In genomic region chr15:41930867-41931222, GRCh38 we compare ENCODE assay signal across 16 cellular contexts. TPM values are rescaled to one million over a fixed set of nuclear protein-coding genes. Genes with fewer than 3 reads are reported as not detected.
DNase-seq lines count a peak whose midpoint lies in the region; ATAC-seq and TF ChIP-seq lines count a peak whose summit lies in the region.
"Had no signal": no experiment of that assay in that cellular context is flagged by ENCODE, and none has a peak within 500 bp of the region (broad histone marks: within the 10 kb centered on the region; RNA-seq: fewer than 3 reads in every experiment).

No MANE protein-coding gene starts in this region.

- H3K9me3 Mint-ChIP-seq in activated CD8-positive, alpha-beta T cell treated with anti-CD3 and anti-CD28 coated beads for 36 hours: no peaks in the 10 kb centered on the region
- H3K9me3 Mint-ChIP-seq: immature natural killer cell; neural progenitor cell; T-helper 1 cell treated with Interleukin-12 subunit alpha and Interleukin-12 subunit beta and Interleukin-4 antibody, amounts not matched to agents 30 μg/mL and 1 μg/mL, for 36 hours; WTC11 had no signal

- ATAC-seq in activated CD8-positive, alpha-beta T cell treated with anti-CD3 and anti-CD28 coated beads for 36 hours: no peak
- ATAC-seq: WTC11 had no signal

- peaks cover 4% of the 10 kb centered on the region for H3K36me3 Mint-ChIP-seq in activated CD8-positive, alpha-beta T cell treated with anti-CD3 and anti-CD28 coated beads for 36 hours (ENCODE audit: low read depth)
- H3K36me3 Mint-ChIP-seq: immature natural killer cell, neural progenitor cell had no signal

- POLR2A ChIA-PET in activated CD8-positive, alpha-beta T cell treated with anti-CD3 and anti-CD28 coated beads for 36 hours (lab: Charles Lee): no interaction called here

- 93 to 94% methylated on average over 2 of the region's 2 CpGs for WGBS in sigmoid colon, 2 donors

- H3K27me3 ChIP-seq in right atrium auricular region: no peaks in the 10 kb centered on the region
- no peaks in the 10 kb centered on the region for H3K27me3 ChIP-seq in colonic mucosa
- no peaks in the 10 kb centered on the region for H3K27me3 ChIP-seq in sigmoid colon
- H3K27me3 ChIP-seq: neural progenitor cell had no signal

- H3K4me1 ChIP-seq in right atrium auricular region: peaks cover 0 to 96% of the 10 kb centered on the region in 2 donors
- H3K4me1 ChIP-seq in colonic mucosa: peaks cover 47% of the 10 kb centered on the region
- peaks cover 0 to 46% (median 35%) of the 10 kb centered on the region in 4 donors for H3K4me1 ChIP-seq in sigmoid colon

- TF ChIP-seq POLR2A in sigmoid colon (IDR thresholded peaks at IDR 0.05) (no peak), erythroblast (IDR thresholded peaks at IDR 0.05; ENCODE audit: low read length) (no peak)

- H3K27ac ChIP-seq in right atrium auricular region (peak overlapping the region; percentile 49 to 72), colonic mucosa (peak overlapping the region; percentile 80), sigmoid colon (peak overlapping the region in 3 of 4 donors; percentile 54 to 64 (median 60))
- H3K27ac ChIP-seq: KMS-11, neural progenitor cell had no signal

- no peaks in the 10 kb centered on the region for H3K27me3 Mint-ChIP-seq in activated CD8-positive, alpha-beta T cell treated with anti-CD3 and anti-CD28 coated beads for 36 hours

- TF ChIP-seq EP300 in sigmoid colon (IDR thresholded peaks at IDR 0.05): no peak

- no peak for TF ChIP-seq CTCF in right atrium auricular region (IDR thresholded peaks at IDR 0.05)
- TF ChIP-seq CTCF in colonic mucosa (IDR thresholded peaks at IDR 0.05): no peak
- no peak for TF ChIP-seq CTCF in sigmoid colon (IDR thresholded peaks at IDR 0.05)
- no peak for TF ChIP-seq CTCF in activated CD8-positive, alpha-beta T cell treated with anti-CD3 and anti-CD28 coated beads for 36 hours (IDR thresholded peaks at IDR 0.05)

- DNase-seq in right atrium auricular region (ENCODE audit: low spot score) (no peak), cardiac septum (ENCODE audit: low spot score) (no peak), colonic mucosa (no peak), sigmoid colon (no peak), CD1c-positive myeloid dendritic cell (ENCODE audit: extremely low spot score) (no peak), erythroblast (lab: John Stamatoyannopoulos, UW) (no peak), cerebellum (ENCODE audit: low spot score) (no peak)
- DNase-seq in activated CD8-positive, alpha-beta T cell treated with anti-CD3 and anti-CD28 coated beads for 36 hours: no peak
- DNase-seq: immature natural killer cell; NCI-H1417; stimulated activated CD4-positive, alpha-beta T cell treated with anti-CD3 and anti-CD28 coated beads, Interleukin-4, amount 100 ng/mL, for 1 hour; stimulated activated CD8-positive, alpha-beta memory T cell treated with anti-CD3 and anti-CD28 coated beads, Interleukin-4, amount 100 ng/mL, for 48 hours had no signal

- no peak overlapping the region for H3K4me3 ChIP-seq in right atrium auricular region
- no peak overlapping the region for H3K4me3 ChIP-seq in colonic mucosa
- H3K4me3 ChIP-seq in sigmoid colon: no peak overlapping the region
- H3K4me3 ChIP-seq: neural progenitor cell had no signal

- peaks cover 51% of the 10 kb centered on the region for H3K4me1 Mint-ChIP-seq in activated CD8-positive, alpha-beta T cell treated with anti-CD3 and anti-CD28 coated beads for 36 hours (ENCODE audit: low read depth)

- H3K4me3 Mint-ChIP-seq in activated CD8-positive, alpha-beta T cell treated with anti-CD3 and anti-CD28 coated beads for 36 hours: no peak overlapping the region
- H3K4me3 Mint-ChIP-seq: immature natural killer cell; neural progenitor cell; T-helper 1 cell treated with Interleukin-12 subunit alpha and Interleukin-12 subunit beta and Interleukin-4 antibody, amounts not matched to agents 30 μg/mL and 1 μg/mL, for 36 hours; WTC11 had no signal

- CTCF ChIA-PET in activated CD8-positive, alpha-beta T cell treated with anti-CD3 and anti-CD28 coated beads for 36 hours (lab: Charles Lee): interaction anchor here (1.0 to 2.9 kb wide), 3 partner anchors 10 to 42 kb away, joined by 3 to 8 read pairs (median 3); partner anchors contain the start of gene EHD4

- intact Hi-C loops in cardiac septum (cut with DNase I) (no loop called here), colonic mucosa (cut with DNase I) (no loop called here), sigmoid colon (cut with DNase I) (no loop called here)
- intact Hi-C loops in activated CD8-positive, alpha-beta T cell treated with anti-CD3 and anti-CD28 coated beads for 36 hours (cut with micrococcal nuclease): no loop called here

- no peaks in the 10 kb centered on the region for H3K9me3 ChIP-seq in right atrium auricular region
- no peaks in the 10 kb centered on the region for H3K9me3 ChIP-seq in colonic mucosa
- H3K9me3 ChIP-seq in sigmoid colon: no peaks in the 10 kb centered on the region

- H3K9ac ChIP-seq in colonic mucosa (ENCODE audit: low read depth in 2 of 2, low read length in 2 of 2): peak overlapping the region in 1 of 2 donors; percentile 31
- H3K9ac ChIP-seq: KMS-11, neural progenitor cell had no signal

- no peak overlapping the region for H3K27ac Mint-ChIP-seq in activated CD8-positive, alpha-beta T cell treated with anti-CD3 and anti-CD28 coated beads for 36 hours
- H3K27ac Mint-ChIP-seq: immature natural killer cell; neural progenitor cell; T-helper 1 cell treated with Interleukin-12 subunit alpha and Interleukin-12 subunit beta and Interleukin-4 antibody, amounts not matched to agents 30 μg/mL and 1 μg/mL, for 36 hours; WTC11 had no signal

- H3K36me3 ChIP-seq in right atrium auricular region (no peaks in the 10 kb centered on the region), colonic mucosa (no peaks in the 10 kb centered on the region), sigmoid colon (no peaks in the 10 kb centered on the region)
- H3K36me3 ChIP-seq: neural progenitor cell had no signal

RNA-seq across cellular contexts. Expression of gene SPTBN5, which starts 37.0 kb away (rescaled TPM):
- total RNA-seq in right atrium auricular region (1 to 10 TPM in 1 of 2 donors, under 1 TPM in 1; 0.63 to 1.3 TPM), cardiac septum (2.4 TPM), colonic mucosa (1 to 10 TPM in 1 of 2 donors, under 1 TPM in 1; 0.72 to 2.3 TPM), sigmoid colon (1 to 10 TPM in 1 of 4 donors, under 1 TPM in 3; under 0.01 to 1.7 (median 0.26) TPM), cerebellum (1.3 TPM)
- 1 to 10 TPM in 1 of 3 donors, under 1 TPM in 2; 0.60 to 2.3 (median 0.92) TPM for polyA plus RNA-seq in sigmoid colon
- under 1 TPM; 0.11 to 0.14 TPM for total RNA-seq in activated CD8-positive, alpha-beta T cell treated with anti-CD3 and anti-CD28 coated beads for 36 hours

RNA-seq across cellular contexts. Expression of gene EHD4, which starts 41.5 kb away (rescaled TPM):
- total RNA-seq in right atrium auricular region: 10 to 100 TPM; 22.2 to 26.3 TPM
- total RNA-seq in cardiac septum: 42.2 TPM
- 10 to 100 TPM; 30.3 to 40.0 TPM for total RNA-seq in colonic mucosa
- total RNA-seq in sigmoid colon: 10 to 100 TPM in 3 of 4 donors, 1 to 10 TPM in 1; 8.9 to 13.0 (median 11.3) TPM
- 10 to 100 TPM; 16.8 to 37.0 (median 30.5) TPM for polyA plus RNA-seq in sigmoid colon
- 10 to 100 TPM; 22.3 to 22.6 TPM for total RNA-seq in activated CD8-positive, alpha-beta T cell treated with anti-CD3 and anti-CD28 coated beads for 36 hours
- 5.5 TPM for total RNA-seq in cerebellum
